17 cellular contexts compared by ENCODE assay signal in genomic region chr4:39383690-39384089, GRCh38. TPM values are rescaled to one million over a fixed set of nuclear protein-coding genes. Genes with fewer than 3 reads are reported as not detected.
DNase-seq lines count a peak whose midpoint lies in the region; ATAC-seq, FAIRE-seq and TF ChIP-seq lines count a peak whose summit lies in the region.
"Had no signal": no experiment of that assay in that cellular context is flagged by ENCODE, and none has a peak within 500 bp of the region (broad histone marks: within the 10 kb centered on the region; RNA-seq: fewer than 3 reads in every experiment).

No MANE protein-coding gene starts in this region.

- H4K8ac ChIP-seq in H9 (replicated peaks; ENCODE audit: insufficient read length, low read depth, low read length) = no peak overlapping the region

- H3K18ac ChIP-seq in H9 (ENCODE audit: insufficient read length, low read depth, low read length) = no peak overlapping the region

- no peak overlapping the region for H2BK120ac ChIP-seq in H9 (ENCODE audit: low read depth, low read length, poor library complexity, severe bottlenecking)

- peaks cover 9% of the 10 kb centered on the region for H3K27me3 Mint-ChIP-seq in H9 (ENCODE audit: low read depth)
- H3K27me3 Mint-ChIP-seq in endodermal cell (ENCODE audit: insufficient read depth) = peaks cover 18% of the 10 kb centered on the region

- H3K4me3 ChIP-seq in OCI-LY1 (ENCODE audit: low read depth, low read length, poor library complexity, severe bottlenecking) (no peak overlapping the region), endodermal cell (ENCODE audit: low read length) (no peak overlapping the region), pancreas (no peak overlapping the region)
- H3K4me3 ChIP-seq: A549 had no signal

- no peak overlapping the region for H4K5ac ChIP-seq in H9 (ENCODE audit: insufficient read length, low read depth, low read length)

- no peak overlapping the region; the same call in 1 of the 2 replicates for H3K14ac ChIP-seq in H9 (ENCODE audit: insufficient read depth, low read length)

- H3K4me3 Mint-ChIP-seq in H9 (no peak overlapping the region), endodermal cell (no peak overlapping the region)
- H3K4me3 Mint-ChIP-seq: CD4-positive, alpha-beta memory T cell had no signal

- no peak overlapping the region for H3T11ph ChIP-seq in H9 (ENCODE audit: low read length)

- H3K9me2 ChIP-seq in OCI-LY1 (ENCODE audit: low read depth, low read length) = no peaks in the 10 kb centered on the region

- H2BK5ac ChIP-seq in H9 (ENCODE audit: insufficient read length, low read length) = no peak overlapping the region

- H3K9me3 Mint-ChIP-seq in H9 = no peaks in the 10 kb centered on the region
- H3K9me3 Mint-ChIP-seq in endodermal cell = peaks cover 8% of the 10 kb centered on the region

- TF ChIP-seq CTCF in H9 (conservative IDR thresholded peaks at IDR 0.05) (peak; percentile 20; the same call in 2 of the 3 replicates), OCI-LY1 (IDR thresholded peaks at IDR 0.05; ENCODE audit: low read length) (peak; percentile 12; the same call in 1 of the 2 replicates), endodermal cell (conservative IDR thresholded peaks at IDR 0.05) (peak; percentile 57), pancreas (IDR thresholded peaks at IDR 0.05) (no peak)

- H2AK5ac ChIP-seq in H9 (ENCODE audit: insufficient read length, low read length) = no peak overlapping the region

- no peak for FAIRE-seq in pancreas (lab: Jason Lieb, UNC)
- FAIRE-seq: A549, H1 had no signal

- no peaks in the 10 kb centered on the region for H3K79me2 ChIP-seq in H9 (ENCODE audit: insufficient read depth, low read length)
- no peaks in the 10 kb centered on the region for H3K79me2 ChIP-seq in OCI-LY1 (ENCODE audit: insufficient read depth, low read length)

- no peaks in the 10 kb centered on the region for H3K79me1 ChIP-seq in H9 (ENCODE audit: insufficient read depth, low read depth, low read length, poor library complexity, severe bottlenecking)

- H2AFZ ChIP-seq in H9 (ENCODE audit: low read length) (no peak overlapping the region), OCI-LY1 (ENCODE audit: low read length) (no peak overlapping the region)

- no peaks in the 10 kb centered on the region for H3K36me3 ChIP-seq in OCI-LY1 (ENCODE audit: insufficient read depth, low read length)
- no peaks in the 10 kb centered on the region for H3K36me3 ChIP-seq in endodermal cell (ENCODE audit: control insufficient read depth, insufficient read depth, low read length)
- no peaks in the 10 kb centered on the region for H3K36me3 ChIP-seq in pancreas
- H3K36me3 ChIP-seq: BE2C had no signal

- H3K9ac ChIP-seq in H9 (ENCODE audit: extremely low read depth, insufficient read length, low read length) (no peak overlapping the region), OCI-LY1 (ENCODE audit: low read length) (no peak overlapping the region), endodermal cell (ENCODE audit: extremely low read depth, low read length, poor library complexity, severe bottlenecking) (no peak overlapping the region)

- H3K4me2 ChIP-seq in H9 (ENCODE audit: insufficient read depth, insufficient read length, low read length) = no peak overlapping the region
- no peak overlapping the region for H3K4me2 ChIP-seq in OCI-LY1 (ENCODE audit: low read length)
- H3K4me2 ChIP-seq: A549 had no signal

- no peak overlapping the region for H3K27ac Mint-ChIP-seq in H9
- H3K27ac Mint-ChIP-seq in endodermal cell = no peak overlapping the region
- H3K27ac Mint-ChIP-seq: CD4-positive, alpha-beta memory T cell had no signal

- no peak for DNase-seq in H9
- DNase-seq in endodermal cell = peak; percentile 52
- no peak for DNase-seq in pancreas
- no peak for DNase-seq in activated gamma-delta T cell treated with Interleukin-2 at 50 U/mL for 16 hours
- DNase-seq: BE2C; CD4-positive, alpha-beta memory T cell; DND-41; GDM1; HCEC 1CT; KG1 had no signal

- no peak overlapping the region for H4K91ac ChIP-seq in H9 (ENCODE audit: insufficient read length, low read depth, low read length)

- ATAC-seq in pancreas (peak in 3 of 4 donors; percentile 44 to 71 (median 48)), HG03159 (IDR thresholded peaks at IDR 0.05; ENCODE audit: unreplicated experiment) (no peak), esophagus mucosa (no peak)
- ATAC-seq: A549 had no signal

- H3K4me1 ChIP-seq in H9 (ENCODE audit: insufficient read depth, low read length) (no peaks in the 10 kb centered on the region), OCI-LY1 (ENCODE audit: insufficient read depth, low read length, severe bottlenecking) (no peaks in the 10 kb centered on the region), endodermal cell (ENCODE audit: control insufficient read depth, insufficient read depth, low read length) (no peaks in the 10 kb centered on the region), pancreas (no peaks in the 10 kb centered on the region)
- H3K4me1 ChIP-seq: A549, BE2C had no signal

- H3K56ac ChIP-seq in H9 (ENCODE audit: insufficient read length, low read depth, low read length) = no peak overlapping the region

- H3K27ac ChIP-seq in H9 (ENCODE audit: insufficient read length, low read depth, low read length) (no peak overlapping the region), OCI-LY1 (ENCODE audit: low read depth, low read length, poor library complexity, severe bottlenecking) (no peak overlapping the region), endodermal cell (ENCODE audit: low read depth, low read length) (no peak overlapping the region), pancreas (no peak overlapping the region)
- H3K27ac ChIP-seq: A549, C4-2B had no signal

- no peaks in the 10 kb centered on the region for H3F3A ChIP-seq in OCI-LY1 (ENCODE audit: insufficient read depth, low read length)

- no peak overlapping the region for H2BK20ac ChIP-seq in H9 (ENCODE audit: low read depth, low read length, poor library complexity, severe bottlenecking)

- no peak overlapping the region for H2BK15ac ChIP-seq in H9 (ENCODE audit: low read depth, low read length)

- H3K9me3 ChIP-seq in H9 (ENCODE audit: control insufficient read depth, low read depth, low read length) = no peaks in the 10 kb centered on the region
- H3K9me3 ChIP-seq in OCI-LY1 (ENCODE audit: low read length) = no peaks in the 10 kb centered on the region
- H3K9me3 ChIP-seq in endodermal cell (ENCODE audit: control insufficient read depth, low read length) = peaks cover 5% of the 10 kb centered on the region
- no peaks in the 10 kb centered on the region for H3K9me3 ChIP-seq in pancreas
- H3K9me3 ChIP-seq: A549, BE2C had no signal

- no peak overlapping the region for H3K23ac ChIP-seq in H9 (ENCODE audit: insufficient read length, low read depth, low read length)

- no peaks in the 10 kb centered on the region for H3K36me3 Mint-ChIP-seq in H9 (ENCODE audit: insufficient read depth in 1 of 3, low read depth in 3 of 3)
- H3K36me3 Mint-ChIP-seq in endodermal cell (ENCODE audit: low read depth) = no peaks in the 10 kb centered on the region
- H3K36me3 Mint-ChIP-seq: CD4-positive, alpha-beta memory T cell had no signal

- no peaks in the 10 kb centered on the region for H3K27me3 ChIP-seq in H9 (ENCODE audit: insufficient read depth, low read length)
- H3K27me3 ChIP-seq in OCI-LY1 (ENCODE audit: insufficient read depth, low read length) = no peaks in the 10 kb centered on the region
- no peaks in the 10 kb centered on the region for H3K27me3 ChIP-seq in endodermal cell (ENCODE audit: control insufficient read depth, insufficient read depth, low read length, poor library complexity, severe bottlenecking)
- no peaks in the 10 kb centered on the region for H3K27me3 ChIP-seq in pancreas
- H3K27me3 ChIP-seq: BE2C had no signal

- no peaks in the 10 kb centered on the region for H4K20me1 ChIP-seq in H9 (ENCODE audit: control insufficient read depth, insufficient read depth, insufficient read length)
- H4K20me1 ChIP-seq in OCI-LY1 (ENCODE audit: insufficient read depth, low read length) = no peaks in the 10 kb centered on the region

- H3K4ac ChIP-seq in H9 (ENCODE audit: low read depth, low read length) = no peak overlapping the region

- no peak overlapping the region for H2BK12ac ChIP-seq in H9 (ENCODE audit: insufficient read length, low read depth, low read length)

- H3K4me1 Mint-ChIP-seq in H9 (peaks cover 4 to 7% of the 10 kb centered on the region in 2 experiments; a peak in 3 of 4 replicates), endodermal cell (no peaks in the 10 kb centered on the region)
- H3K4me1 Mint-ChIP-seq: CD4-positive, alpha-beta memory T cell had no signal

- H3K23me2 ChIP-seq in H9 (ENCODE audit: insufficient read length, low read depth, low read length, poor library complexity, severe bottlenecking) = no peaks in the 10 kb centered on the region

- no CpG with 5 or more reads among the region's 1 CpG for WGBS in H9 (ENCODE audit: extremely low coverage, insufficient read length, low lambda C conversion rate)
- 88 to 92% methylated on average over 1 of the region's 1 CpG for WGBS in endodermal cell (ENCODE audit: insufficient coverage in 1 of 2, insufficient read length in 1 of 2), 2 experiments
- 61 to 78% methylated on average over 1 of the region's 1 CpG for WGBS in pancreas, 2 donors

- intact Hi-C loops in pancreas (cut with DNase I) = no loop called here

RNA-seq across cellular contexts. Expression of gene RFC1, which starts 17.5 kb away (rescaled TPM):
- 56.8 and 61.1 TPM in 2 replicates for total RNA-seq in H9 (2021)
- total RNA-seq in endodermal cell = 10 to 100 TPM; 56.4 to 57.0 TPM
- polyA plus RNA-seq in endodermal cell (2013, experiment 1 of 2) = 48.7 TPM
- polyA plus RNA-seq in endodermal cell (2013, experiment 2 of 2) = 51.5 TPM
- total RNA-seq in pancreas = 10 to 100 TPM; 31.4 to 53.1 (median 40.6) TPM
- polyA plus RNA-seq in pancreas = 10 to 100 TPM in 1 of 2 donors, 1 to 10 TPM in 1; 9.1 to 14.6 TPM
- 30.5 TPM for total RNA-seq in esophagus mucosa

RNA-seq across cellular contexts. Expression of gene KLB, which starts 23.0 kb away (rescaled TPM):
- total RNA-seq in H9 (2021) (0.07 TPM in 2 replicates), endodermal cell (under 1 TPM in 1 of 2 donors, not detected in 1; 0.09 TPM), pancreas (1 to 10 TPM; 1.2 to 4.6 (median 2.7) TPM), esophagus mucosa (0.32 TPM)
- not detected for polyA plus RNA-seq in endodermal cell (2013, experiment 1 of 2)
- polyA plus RNA-seq in endodermal cell (2013, experiment 2 of 2) = not detected
- polyA plus RNA-seq in pancreas = 1 to 10 TPM in 1 of 2 donors, under 1 TPM in 1; 0.94 to 1.1 TPM
- total RNA-seq: CD4-positive, alpha-beta memory T cell; H1 had no signal
- polyA plus RNA-seq: AG04450 had no signal

Comparison
In these comparisons a context has a peak if more than half of its experiments do, and no peak if none do; other contexts are left out.
1. CTCF ChIP-seq: peak in H9 (single experiment), OCI-LY1 (single experiment) and endodermal cell (single experiment); none in pancreas (0 of 4).
2. ATAC-seq: peak in pancreas (3 of 4); none in HG03159 (single experiment) and esophagus mucosa (single experiment).